ENCODE assay signal across 8 cellular contexts in genomic region chr1:46603858-46604549, GRCh38.
DNase-seq lines count a peak whose midpoint lies in the region; ATAC-seq lines count a peak whose summit lies in the region.

Gene MKNK1 (minus strand): TSS chr1:46604268. CDS start chr1:46583327, 20,941 bp downstream.

- peak; percentile 94 for ATAC-seq in GM18907 (IDR thresholded peaks at IDR 0.05; ENCODE audit: unreplicated experiment)
- peak; percentile 95 for ATAC-seq in HG03159 (IDR thresholded peaks at IDR 0.05; ENCODE audit: unreplicated experiment)
- peak; percentile 80 for ATAC-seq in central memory CD8-positive, alpha-beta T cell (replicated peaks; ENCODE audit: extremely low read depth, poor library complexity, severe bottlenecking)

- peak within 1 kb of the TSS; percentile 91 for H3K27ac Mint-ChIP-seq in central memory CD8-positive, alpha-beta T cell (ENCODE audit: low read depth)

- H3K27me3 Mint-ChIP-seq in central memory CD8-positive, alpha-beta T cell = no peaks in the 10 kb centered on the region

- H3K4me3 Mint-ChIP-seq in central memory CD8-positive, alpha-beta T cell = peak within 1 kb of the TSS; percentile 91

- H3K4me1 Mint-ChIP-seq in central memory CD8-positive, alpha-beta T cell = peaks cover 68% of the 10 kb centered on the region

- peaks cover 17% of the 10 kb centered on the region for H3K36me3 Mint-ChIP-seq in central memory CD8-positive, alpha-beta T cell (ENCODE audit: insufficient read depth)

- H3K9me3 Mint-ChIP-seq in central memory CD8-positive, alpha-beta T cell = no peaks in the 10 kb centered on the region

- DNase-seq in AG08396 (ENCODE audit: low spot score) = peak; percentile 100
- peak; percentile 98 for DNase-seq in NCI-H345 (lab: John Stamatoyannopoulos, UW)
- peak; percentile 94 for DNase-seq in activated CD4-positive, CD25-positive, alpha-beta regulatory T cell treated with anti-CD3 and anti-CD28 coated beads, Interleukin-2, amount 50 U/mL, for 16 hours (ENCODE audit: low read depth, low spot score)
- peak; percentile 95 for DNase-seq in central memory CD8-positive, alpha-beta T cell (ENCODE audit: low spot score in 2 of 2)
- DNase-seq in inferior parietal cortex (ENCODE audit: extremely low spot score) = peak; percentile 91
- peak; percentile 93 to 98 for DNase-seq in stimulated activated CD4-positive, alpha-beta T cell treated with anti-CD3 and anti-CD28 coated beads, Interleukin-12 subunit alpha, Interleukin-12 subunit beta, amount 100 ng/mL, for 24 hours (ENCODE audit: low read depth in 2 of 2)

Comparison
In these comparisons a context has a peak if more than half of its experiments do, and no peak if none do; other contexts are left out.
1. Peak in every context shown above with its lines: DNase-seq and ATAC-seq.